In the genomic region with DNA sequence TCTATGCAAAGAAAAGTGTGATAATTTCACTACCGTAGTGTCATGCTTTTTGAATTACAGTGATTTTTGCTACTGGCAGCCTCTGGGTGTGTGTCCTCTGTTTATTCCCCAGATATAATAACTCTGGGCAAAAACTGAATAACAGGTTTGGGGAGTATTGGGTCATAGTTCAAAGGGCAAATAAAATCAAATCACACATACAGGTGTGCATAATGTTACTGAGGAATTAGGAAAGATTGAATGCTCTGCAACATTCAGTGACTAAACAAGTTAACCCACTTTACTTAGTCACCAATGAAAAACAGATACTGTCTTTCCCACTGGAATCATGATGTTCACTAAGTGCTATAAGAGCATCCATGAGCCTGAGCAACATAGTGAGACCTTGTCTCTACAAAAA, we compare ENCODE assay signal across 35 cellular contexts.
"Had no signal": no experiment of that assay in that cellular context is flagged by ENCODE, and none has a peak within 500 bp of the region (broad histone marks: within the 10 kb centered on the region; RNA-seq: fewer than 3 reads in every experiment).

No MANE protein-coding gene starts in this region.

- FAIRE-seq: TTC549 had no signal

- H3K4me1 ChIP-seq: ascending aorta, body of pancreas, breast epithelium had no signal

- ATAC-seq: activated CD8-positive, alpha-beta T cell treated with anti-CD3 and anti-CD28 coated beads for 36 hours; activated naive CD8-positive, alpha-beta T cell treated with anti-CD3 and anti-CD28 coated beads, Interleukin-2, amount 50 U/mL, for 24 hours; activated T-cell treated with anti-CD3 and anti-CD28 coated beads, Interleukin-2, amount 50 U/mL, for 4 hours; activated T-cell treated with anti-CD3 and anti-CD28 coated beads, Interleukin-2, amount 50 U/mL, for 72 hours; activated T-helper 17 cell treated with anti-CD3 and anti-CD28 coated beads, Interleukin-2, amount 50 U/mL, for 72 hours; body of pancreas; T-cell; T-helper 17 cell had no signal

- H3K27ac Mint-ChIP-seq: activated B cell treated with CpG ODN at 0.5 μM for 24 hours; activated CD4-positive, alpha-beta memory T cell treated with anti-CD3 and anti-CD28 coated beads for 36 hours; activated CD4-positive, alpha-beta T cell treated with anti-CD3 and anti-CD28 coated beads, Interleukin-2, amount 10 ng/mL, durations not matched to agents 24 days and 14 days; activated CD8-positive, alpha-beta T cell treated with anti-CD3 and anti-CD28 coated beads for 36 hours; activated naive CD4-positive, alpha-beta T cell treated with anti-CD3 and anti-CD28 coated beads, Interleukin-2, amount 10 ng/mL, durations not matched to agents 7 days and 5 days; activated naive CD4-positive, alpha-beta T cell treated with anti-CD3 and anti-CD28 coated beads, Interleukin-2, amount 50 U/mL, for 24 hours; activated naive CD8-positive, alpha-beta T cell; activated naive CD8-positive, alpha-beta T cell treated with anti-CD3 and anti-CD28 coated beads, Interleukin-2, amount 10 ng/mL, durations not matched to agents 7 days and 5 days; activated naive CD8-positive, alpha-beta T cell treated with anti-CD3 and anti-CD28 coated beads, Interleukin-2, amount 50 U/mL, for 24 hours; activated T-cell treated with anti-CD3 and anti-CD28 coated beads, Interleukin-2, amount 50 U/mL, for 72 hours; activated T-helper 1 cell treated with anti-CD3 and anti-CD28 coated beads, Interleukin-12 subunit alpha, Interleukin-12 subunit beta, Interleukin-2, Interleukin-4 antibody, amounts not matched to agents 30 ng/mL and 10 ng/mL and 1 ng/mL, durations not matched to agents 14 hours and 24 hours and 36 hours; activated T-helper 17 cell treated with anti-CD3 and anti-CD28 coated beads, Interleukin-2, amount 50 U/mL, for 72 hours; T-cell; T-helper 17 cell had no signal

- H3K27me3 ChIP-seq: ascending aorta, body of pancreas, brain microvascular endothelial cell had no signal

- H3K36me3 Mint-ChIP-seq: activated CD4-positive, alpha-beta memory T cell treated with anti-CD3 and anti-CD28 coated beads for 36 hours; activated naive CD4-positive, alpha-beta T cell treated with anti-CD3 and anti-CD28 coated beads, Interleukin-2, amount 10 ng/mL, durations not matched to agents 7 days and 5 days; activated naive CD4-positive, alpha-beta T cell treated with anti-CD3 and anti-CD28 coated beads, Interleukin-2, amount 50 U/mL, for 24 hours; activated naive CD8-positive, alpha-beta T cell; activated naive CD8-positive, alpha-beta T cell treated with anti-CD3 and anti-CD28 coated beads, Interleukin-2, amount 10 ng/mL, durations not matched to agents 7 days and 5 days; T-cell had no signal

- H3K27me3 Mint-ChIP-seq: activated CD4-positive, alpha-beta memory T cell treated with anti-CD3 and anti-CD28 coated beads for 36 hours; activated CD4-positive, alpha-beta T cell treated with anti-CD3 and anti-CD28 coated beads, Interleukin-2, amount 10 ng/mL, durations not matched to agents 24 days and 14 days; activated naive CD4-positive, alpha-beta T cell treated with anti-CD3 and anti-CD28 coated beads, Interleukin-2, amount 10 ng/mL, durations not matched to agents 7 days and 5 days; activated naive CD8-positive, alpha-beta T cell; activated naive CD8-positive, alpha-beta T cell treated with anti-CD3 and anti-CD28 coated beads, Interleukin-2, amount 10 ng/mL, durations not matched to agents 7 days and 5 days had no signal

- H3K9me3 ChIP-seq: ascending aorta, body of pancreas, breast epithelium had no signal

- H3K4me3 ChIP-seq: ascending aorta, body of pancreas, breast epithelium had no signal

- H3K4me3 Mint-ChIP-seq: activated B cell treated with CpG ODN at 0.5 μM for 24 hours; activated CD4-positive, alpha-beta memory T cell treated with anti-CD3 and anti-CD28 coated beads for 36 hours; activated CD4-positive, alpha-beta T cell treated with anti-CD3 and anti-CD28 coated beads, Interleukin-2, amount 10 ng/mL, durations not matched to agents 24 days and 14 days; activated CD8-positive, alpha-beta T cell treated with anti-CD3 and anti-CD28 coated beads for 36 hours; activated naive CD4-positive, alpha-beta T cell treated with anti-CD3 and anti-CD28 coated beads, Interleukin-2, amount 10 ng/mL, durations not matched to agents 7 days and 5 days; activated naive CD4-positive, alpha-beta T cell treated with anti-CD3 and anti-CD28 coated beads, Interleukin-2, amount 50 U/mL, for 24 hours; activated naive CD8-positive, alpha-beta T cell; activated naive CD8-positive, alpha-beta T cell treated with anti-CD3 and anti-CD28 coated beads, Interleukin-2, amount 10 ng/mL, durations not matched to agents 7 days and 5 days; activated naive CD8-positive, alpha-beta T cell treated with anti-CD3 and anti-CD28 coated beads, Interleukin-2, amount 50 U/mL, for 24 hours; activated T-cell treated with anti-CD3 and anti-CD28 coated beads, Interleukin-2, amount 50 U/mL, for 4 hours; activated T-cell treated with anti-CD3 and anti-CD28 coated beads, Interleukin-2, amount 50 U/mL, for 72 hours; activated T-helper 1 cell treated with anti-CD3 and anti-CD28 coated beads, Interleukin-12 subunit alpha, Interleukin-12 subunit beta, Interleukin-2, Interleukin-4 antibody, amounts not matched to agents 30 ng/mL and 10 ng/mL and 1 ng/mL, durations not matched to agents 14 hours and 24 hours and 36 hours; activated T-helper 17 cell treated with anti-CD3 and anti-CD28 coated beads, Interleukin-2, amount 50 U/mL, for 72 hours; T-cell; T-helper 17 cell had no signal

- H3K9me3 Mint-ChIP-seq: activated B cell treated with CpG ODN at 0.5 μM for 24 hours; activated CD4-positive, alpha-beta memory T cell treated with anti-CD3 and anti-CD28 coated beads for 36 hours; activated CD4-positive, alpha-beta T cell treated with anti-CD3 and anti-CD28 coated beads, Interleukin-2, amount 10 ng/mL, durations not matched to agents 24 days and 14 days; activated CD8-positive, alpha-beta T cell treated with anti-CD3 and anti-CD28 coated beads for 36 hours; activated naive CD4-positive, alpha-beta T cell treated with anti-CD3 and anti-CD28 coated beads, Interleukin-2, amount 10 ng/mL, durations not matched to agents 7 days and 5 days; activated naive CD4-positive, alpha-beta T cell treated with anti-CD3 and anti-CD28 coated beads, Interleukin-2, amount 50 U/mL, for 24 hours; activated naive CD8-positive, alpha-beta T cell treated with anti-CD3 and anti-CD28 coated beads, Interleukin-2, amount 10 ng/mL, durations not matched to agents 7 days and 5 days; activated naive CD8-positive, alpha-beta T cell treated with anti-CD3 and anti-CD28 coated beads, Interleukin-2, amount 50 U/mL, for 24 hours; activated T-cell treated with anti-CD3 and anti-CD28 coated beads, Interleukin-2, amount 50 U/mL, for 4 hours; activated T-cell treated with anti-CD3 and anti-CD28 coated beads, Interleukin-2, amount 50 U/mL, for 72 hours; activated T-helper 1 cell treated with anti-CD3 and anti-CD28 coated beads, Interleukin-12 subunit alpha, Interleukin-12 subunit beta, Interleukin-2, Interleukin-4 antibody, amounts not matched to agents 30 ng/mL and 10 ng/mL and 1 ng/mL, durations not matched to agents 14 hours and 24 hours and 36 hours; activated T-helper 17 cell treated with anti-CD3 and anti-CD28 coated beads, Interleukin-2, amount 50 U/mL, for 72 hours; T-cell had no signal

- H3K36me3 ChIP-seq: ascending aorta, brain microvascular endothelial cell, breast epithelium had no signal

- H3K4me1 Mint-ChIP-seq: activated B cell treated with CpG ODN at 0.5 μM for 24 hours; activated CD4-positive, alpha-beta T cell treated with anti-CD3 and anti-CD28 coated beads, Interleukin-2, amount 10 ng/mL, durations not matched to agents 24 days and 14 days; activated naive CD4-positive, alpha-beta T cell treated with anti-CD3 and anti-CD28 coated beads, Interleukin-2, amount 10 ng/mL, durations not matched to agents 7 days and 5 days; activated naive CD4-positive, alpha-beta T cell treated with anti-CD3 and anti-CD28 coated beads, Interleukin-2, amount 50 U/mL, for 24 hours; activated naive CD8-positive, alpha-beta T cell treated with anti-CD3 and anti-CD28 coated beads, Interleukin-2, amount 10 ng/mL, durations not matched to agents 7 days and 5 days; activated naive CD8-positive, alpha-beta T cell treated with anti-CD3 and anti-CD28 coated beads, Interleukin-2, amount 50 U/mL, for 24 hours; activated T-helper 17 cell treated with anti-CD3 and anti-CD28 coated beads, Interleukin-2, amount 50 U/mL, for 72 hours; T-cell; T-helper 17 cell had no signal

- DNase-seq: activated B cell treated with CpG ODN at 0.5 μM for 24 hours; activated CD4-positive, alpha-beta memory T cell treated with anti-CD3 and anti-CD28 coated beads for 36 hours; activated CD4-positive, alpha-beta T cell treated with anti-CD3 and anti-CD28 coated beads for 4 hours; activated CD4-positive, alpha-beta T cell treated with anti-CD3 and anti-CD28 coated beads, Interleukin-2, amount 10 ng/mL, durations not matched to agents 24 days and 14 days; activated CD4-positive, alpha-beta T cell treated with anti-CD3 and anti-CD28 coated beads, Interleukin-2, amount 50 U/mL, for 1 hour; activated CD4-positive, alpha-beta T cell treated with anti-CD3 and anti-CD28 coated beads, Interleukin-2, amount 50 U/mL, for 4 hours; activated CD4-positive, CD25-positive, alpha-beta regulatory T cell treated with anti-CD3 and anti-CD28 coated beads, Interleukin-2, amount 50 U/mL, for 72 hours; activated CD8-positive, alpha-beta memory T cell treated with anti-CD3 and anti-CD28 coated beads, Interleukin-2, amount 50 U/mL, for 4 hours; activated CD8-positive, alpha-beta T cell treated with anti-CD3 and anti-CD28 coated beads for 36 hours; activated effector memory CD4-positive, alpha-beta T cell treated with anti-CD3 and anti-CD28 coated beads, Interleukin-2, amount 50 U/mL, for 16 hours; activated gamma-delta T cell treated with Interleukin-2 at 50 U/mL for 16 hours; activated naive CD4-positive, alpha-beta T cell treated with anti-CD3 and anti-CD28 coated beads, Interleukin-2, amount 10 ng/mL, durations not matched to agents 7 days and 5 days; activated naive CD4-positive, alpha-beta T cell treated with Interleukin-2 at 50 U/mL for 16 hours; activated naive CD8-positive, alpha-beta T cell treated with anti-CD3 and anti-CD28 coated beads, Interleukin-2, amount 10 ng/mL, durations not matched to agents 7 days and 5 days; activated naive CD8-positive, alpha-beta T cell treated with anti-CD3 and anti-CD28 coated beads, Interleukin-2, amount 50 U/mL, for 24 hours; activated T-cell treated with anti-CD3 and anti-CD28 coated beads for 4 hours; activated T-cell treated with anti-CD3 and anti-CD28 coated beads, Interleukin-2, amount 50 U/mL, for 1 hour; activated T-cell treated with anti-CD3 and anti-CD28 coated beads, Interleukin-2, amount 50 U/mL, for 4 hours; activated T-cell treated with anti-CD3 and anti-CD28 coated beads, Interleukin-2, amount 50 U/mL, for 72 hours; amygdala; anterior cingulate cortex; body of pancreas; brain microvascular endothelial cell; central memory CD4-positive, alpha-beta T cell; T-cell; T-helper 17 cell; T-helper 9 cell had no signal

- H3K27ac ChIP-seq: ascending aorta, body of pancreas, brain microvascular endothelial cell, breast epithelium, VCaP had no signal
